In genomic region chr6:85127696-85128225, GRCh38 we compare ENCODE assay signal across 17 cellular contexts.
DNase-seq lines count a peak whose midpoint lies in the region; FAIRE-seq and TF ChIP-seq lines count a peak whose summit lies in the region.
"Had no signal": no experiment of that assay in that cellular context is flagged by ENCODE, and none has a peak within 500 bp of the region (broad histone marks: within the 10 kb centered on the region; RNA-seq: fewer than 3 reads in every experiment).

No MANE protein-coding gene starts in this region.

- TF ChIP-seq CTCF in bronchial epithelial cell (IDR thresholded peaks at IDR 0.05; ENCODE audit: insufficient read depth, low read length, severe bottlenecking) (no peak), osteoblast (IDR thresholded peaks at IDR 0.05; ENCODE audit: extremely low read depth, low read depth, low read length) (no peak)

- H3K4me2 ChIP-seq in osteoblast (ENCODE audit: insufficient read depth, low read length) = no peak overlapping the region
- H3K4me2 ChIP-seq: BLaER1 treated with 17β-estradiol and CSF1 and Interleukin-3, amounts not matched to agents 10 nM and 100 nM had no signal

- peak overlapping the region; percentile 12 for H3K27ac ChIP-seq in osteoblast (ENCODE audit: low read depth, low read length)
- H3K27ac ChIP-seq: BLaER1 treated with 17β-estradiol and CSF1 and Interleukin-3, amounts not matched to agents 10 nM and 100 nM had no signal

- H2AFZ ChIP-seq in osteoblast (ENCODE audit: low read length) = no peak overlapping the region

- CTCF ChIA-PET in activated CD4-positive, alpha-beta memory T cell treated with anti-CD3 and anti-CD28 coated beads for 36 hours (lab: Charles Lee) = no interaction called here

- no peaks in the 10 kb centered on the region for H4K20me1 ChIP-seq in osteoblast (ENCODE audit: insufficient read depth, low read length)
- H4K20me1 ChIP-seq: BLaER1 treated with 17β-estradiol and CSF1 and Interleukin-3, amounts not matched to agents 10 nM and 100 nM had no signal

- H3K27ac Mint-ChIP-seq in activated CD4-positive, alpha-beta memory T cell treated with anti-CD3 and anti-CD28 coated beads for 36 hours = no peak overlapping the region
- H3K27ac Mint-ChIP-seq: B cell; CD8-positive, alpha-beta T cell; IgD-negative memory B cell had no signal

- POLR2A ChIA-PET in activated CD4-positive, alpha-beta memory T cell treated with anti-CD3 and anti-CD28 coated beads for 36 hours (lab: Charles Lee) = interaction anchor here (0.6 kb wide), 1 partner anchor 477 kb away, joined by 5 read pairs; no protein-coding TSS in a partner anchor

- no peaks in the 10 kb centered on the region for H3K36me3 ChIP-seq in MG63
- no peaks in the 10 kb centered on the region for H3K36me3 ChIP-seq in bronchial epithelial cell (ENCODE audit: control insufficient read depth, insufficient read depth, low read length)
- no peaks in the 10 kb centered on the region for H3K36me3 ChIP-seq in osteoblast (ENCODE audit: insufficient read depth, low read length)
- H3K36me3 ChIP-seq: BLaER1 treated with 17β-estradiol and CSF1 and Interleukin-3, amounts not matched to agents 10 nM and 100 nM had no signal

- no peaks in the 10 kb centered on the region for H3K79me2 ChIP-seq in osteoblast (ENCODE audit: insufficient read depth, low read length)

- FAIRE-seq in bronchial epithelial cell (lab: Jason Lieb, UNC) = peak; percentile 47
- FAIRE-seq: GM19239, H54, HTR-8/SVneo had no signal

- intact Hi-C loops in activated CD4-positive, alpha-beta memory T cell treated with anti-CD3 and anti-CD28 coated beads for 36 hours (cut with micrococcal nuclease) = loop anchor here (5.0 kb wide), 1 partner anchor 195 kb away; no protein-coding TSS in a partner anchor

- no peak overlapping the region for H3K4me3 Mint-ChIP-seq in activated CD4-positive, alpha-beta memory T cell treated with anti-CD3 and anti-CD28 coated beads for 36 hours
- H3K4me3 Mint-ChIP-seq: B cell; CD8-positive, alpha-beta T cell; IgD-negative memory B cell had no signal

- no peaks in the 10 kb centered on the region for H3K36me3 Mint-ChIP-seq in activated CD4-positive, alpha-beta memory T cell treated with anti-CD3 and anti-CD28 coated beads for 36 hours
- H3K36me3 Mint-ChIP-seq: CD8-positive, alpha-beta T cell; IgD-negative memory B cell had no signal

- DNase-seq in MG63 = peak; percentile 67
- DNase-seq in bronchial epithelial cell (ENCODE audit: low read depth) = no peak
- no peak for DNase-seq in osteoblast (ENCODE audit: insufficient read length, low spot score, missing footprints)
- DNase-seq in activated CD4-positive, alpha-beta memory T cell treated with anti-CD3 and anti-CD28 coated beads for 36 hours = no peak
- no peak for DNase-seq in nucleus accumbens (lab: John Stamatoyannopoulos, UW)
- DNase-seq in retina = no peak
- DNase-seq in activated T-cell treated with anti-CD3 and anti-CD28 coated beads, Interleukin-2, amount 50 U/mL, for 1 hour = no peak
- DNase-seq: CD8-positive, alpha-beta T cell; DMS79 treated with DMSO at 0.1 percent for 48 hours; GF-D8; HCEC 1CT had no signal

- H3K27me3 ChIP-seq in MG63 = no peaks in the 10 kb centered on the region
- peaks cover 3% of the 10 kb centered on the region for H3K27me3 ChIP-seq in bronchial epithelial cell (ENCODE audit: control insufficient read depth, insufficient read depth, low read length)
- H3K27me3 ChIP-seq in osteoblast (ENCODE audit: insufficient read depth, low read length) = no peaks in the 10 kb centered on the region
- H3K27me3 ChIP-seq: BLaER1 treated with 17β-estradiol and CSF1 and Interleukin-3, amounts not matched to agents 10 nM and 100 nM had no signal

- H3K27me3 Mint-ChIP-seq in activated CD4-positive, alpha-beta memory T cell treated with anti-CD3 and anti-CD28 coated beads for 36 hours = no peaks in the 10 kb centered on the region
- H3K27me3 Mint-ChIP-seq: B cell, IgD-negative memory B cell had no signal

- H3K4me3 ChIP-seq in MG63 (no peak overlapping the region), bronchial epithelial cell (ENCODE audit: low read depth, low read length) (no peak overlapping the region), osteoblast (ENCODE audit: insufficient read depth, low read length) (no peak overlapping the region)
- H3K4me3 ChIP-seq: BLaER1 treated with 17β-estradiol and CSF1 and Interleukin-3, amounts not matched to agents 10 nM and 100 nM had no signal

- no peaks in the 10 kb centered on the region for H3K4me1 Mint-ChIP-seq in activated CD4-positive, alpha-beta memory T cell treated with anti-CD3 and anti-CD28 coated beads for 36 hours (ENCODE audit: low read depth)
- H3K4me1 Mint-ChIP-seq: B cell, IgD-negative memory B cell had no signal

- H3K9me3 Mint-ChIP-seq in activated CD4-positive, alpha-beta memory T cell treated with anti-CD3 and anti-CD28 coated beads for 36 hours = no peaks in the 10 kb centered on the region
- H3K9me3 Mint-ChIP-seq: CD8-positive, alpha-beta T cell had no signal

- peaks cover 62% of the 10 kb centered on the region for H3K4me1 ChIP-seq in osteoblast (ENCODE audit: insufficient read depth, low read length)
- H3K4me1 ChIP-seq: BLaER1 treated with 17β-estradiol and CSF1 and Interleukin-3, amounts not matched to agents 10 nM and 100 nM had no signal

- H3K9me3 ChIP-seq in MG63 (no peaks in the 10 kb centered on the region), osteoblast (ENCODE audit: low read depth, low read length) (no peaks in the 10 kb centered on the region)
- H3K9me3 ChIP-seq: BLaER1 treated with 17β-estradiol and CSF1 and Interleukin-3, amounts not matched to agents 10 nM and 100 nM had no signal
